8 cellular contexts compared by ENCODE assay signal in the genomic region with DNA sequence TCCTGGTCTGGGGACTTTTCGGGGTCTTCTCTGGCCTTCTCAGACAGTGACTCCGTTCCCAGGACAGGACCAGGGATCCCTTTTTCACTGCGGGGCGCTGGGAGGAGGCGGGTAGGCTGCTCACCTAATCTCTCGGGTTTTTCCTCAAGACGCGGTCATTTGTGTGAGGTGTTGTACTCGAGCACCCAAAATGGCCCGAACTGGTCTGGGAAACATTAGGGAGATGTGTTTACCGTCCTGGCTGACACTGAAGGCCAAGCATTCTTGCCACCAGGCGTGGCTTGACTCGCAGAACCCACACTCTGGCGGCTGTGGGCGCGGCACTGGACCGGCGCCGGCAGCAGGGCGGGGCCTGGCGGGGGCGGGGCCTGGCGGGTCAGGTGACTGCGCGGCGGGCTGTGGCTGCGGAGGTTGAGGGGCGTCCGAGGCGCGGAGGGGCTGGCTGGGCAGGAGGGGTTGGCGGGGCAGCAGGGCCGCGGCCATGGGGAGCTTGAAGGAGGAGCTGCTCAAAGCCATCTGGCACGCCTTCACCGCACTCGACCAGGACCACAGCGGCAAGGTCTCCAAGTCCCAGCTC. TPM values are rescaled to one million over a fixed set of nuclear protein-coding genes. Genes with fewer than 3 reads are reported as not detected.
A peak's percentile ranks its signal among the peaks of the same experiment; 100 is the strongest.
DNase-seq lines count a peak whose midpoint lies in the region; ATAC-seq and TF ChIP-seq lines count a peak whose summit lies in the region.

A gene (plus strand): TSS at position 379 of the 577 bp plus-strand sequence. CDS start 103 bp downstream, at position 482.

- ATAC-seq in psoas muscle = peak; percentile 95 to 97 (median 96)

- peaks cover 61% of the 10 kb centered on the region for H3K79me2 ChIP-seq in GM23248 (ENCODE audit: insufficient read depth)
- H3K79me2 ChIP-seq in Karpas-422 (ENCODE audit: low read length) = peaks cover 48% of the 10 kb centered on the region

- H3K9me2 ChIP-seq in GM23248 (ENCODE audit: insufficient read depth) = no peaks in the 10 kb centered on the region
- H3K9me2 ChIP-seq in Karpas-422 (replicated peaks; ENCODE audit: insufficient read depth, low read length) = no peaks in the 10 kb centered on the region

- H4K20me1 ChIP-seq in GM23248 (ENCODE audit: insufficient read depth) (no peaks in the 10 kb centered on the region), Karpas-422 (ENCODE audit: insufficient read depth, low read depth, low read length) (no peaks in the 10 kb centered on the region)

- H3K9ac ChIP-seq in GM23248 (peak within 1 kb of the TSS; percentile 88), Karpas-422 (ENCODE audit: low read length) (peak within 1 kb of the TSS; percentile 90)

- H2AFZ ChIP-seq in GM23248 (peak within 1 kb of the TSS; percentile 90), Karpas-422 (ENCODE audit: low read length) (peak within 1 kb of the TSS; percentile 59)

- no peaks in the 10 kb centered on the region for H3K27me3 ChIP-seq in GM23248 (replicated peaks; ENCODE audit: insufficient read depth)
- no peaks in the 10 kb centered on the region for H3K27me3 ChIP-seq in Karpas-422 (ENCODE audit: low read length)
- no peaks in the 10 kb centered on the region for H3K27me3 ChIP-seq in left ventricle myocardium inferior (ENCODE audit: low read depth)
- H3K27me3 ChIP-seq in psoas muscle (ENCODE audit: insufficient read depth in 3 of 3, low read length in 2 of 3) = peaks cover 0 to 18% (median 6%) of the 10 kb centered on the region in 3 donors

- H3K4me3 ChIP-seq in GM23248 (peak within 1 kb of the TSS; percentile 84), Karpas-422 (ENCODE audit: low read length) (peak within 1 kb of the TSS; percentile 92), left ventricle myocardium inferior (peak within 1 kb of the TSS; percentile 96), psoas muscle (peak within 1 kb of the TSS; percentile 83)

- in situ Hi-C loops in G401 (cut with HindIII; ENCODE audit: low sequenced_read_pairs) = no loop called here
- in situ Hi-C loops in GM23248 (cut with MboI) = no loop called here

- H3K4me1 ChIP-seq in GM23248 (ENCODE audit: insufficient read depth) (peaks cover 8% of the 10 kb centered on the region), Karpas-422 (ENCODE audit: low read length) (peaks cover 54% of the 10 kb centered on the region), left ventricle myocardium inferior (peaks cover 37% of the 10 kb centered on the region), psoas muscle (no peaks in the 10 kb centered on the region)

- WGBS in GM23248 (ENCODE audit: low coverage in 1 of 2, low lambda C conversion rate in 2 of 2, missing lambda C conversion rate in 2 of 2), 2 experiments = 1% methylated on average over 27 to 34 of the region's 38 CpGs
- WGBS in psoas muscle, 3 donors = 1% methylated on average over 25 to 38 of the region's 38 CpGs

- H3K36me3 ChIP-seq in GM23248 (ENCODE audit: low read depth) (0 out of 2 replicates have a peak, but pooled peaks cover 3% of the 10 kb centered on the region), Karpas-422 (ENCODE audit: insufficient read depth, low read length) (peaks cover 33% of the 10 kb centered on the region), left ventricle myocardium inferior (peaks cover 11% of the 10 kb centered on the region), psoas muscle (ENCODE audit: insufficient read depth in 1 of 2, low read depth in 1 of 2) (no peaks in the 10 kb centered on the region)

- peak; percentile 74 for TF ChIP-seq CTCF in left ventricle myocardium inferior (IDR thresholded peaks at IDR 0.05; ENCODE audit: borderline replicate concordance)
- TF ChIP-seq CTCF in psoas muscle (IDR thresholded peaks at IDR 0.05) = peak; percentile 40

- peaks cover 5% of the 10 kb centered on the region; the same call in 1 of the 2 replicates for H3F3A ChIP-seq in GM23248 (ENCODE audit: insufficient read depth)

- H3K27ac ChIP-seq in GM23248 (peak within 1 kb of the TSS; percentile 84), Karpas-422 (ENCODE audit: low read length) (peak within 1 kb of the TSS; percentile 91), left ventricle myocardium inferior (replicated peaks) (peak within 1 kb of the TSS; percentile 97), psoas muscle (peak within 1 kb of the TSS; percentile 81)

- H3K4me2 ChIP-seq in GM23248 (ENCODE audit: unreplicated experiment) (peak within 1 kb of the TSS; percentile 77), Karpas-422 (ENCODE audit: low read depth, low read length, poor library complexity, severe bottlenecking) (peak within 1 kb of the TSS; percentile 79)

- H3K9me3 ChIP-seq in GM23248 (ENCODE audit: low read depth) = no peaks in the 10 kb centered on the region
- H3K9me3 ChIP-seq in Karpas-422 (ENCODE audit: low read length) = no peaks in the 10 kb centered on the region
- H3K9me3 ChIP-seq in left ventricle myocardium inferior (replicated peaks) = peaks cover 18% of the 10 kb centered on the region
- H3K9me3 ChIP-seq in psoas muscle = peaks cover 11% of the 10 kb centered on the region

- intact Hi-C loops in left ventricle myocardium inferior (cut with micrococcal nuclease) = loop anchor here (10.0 kb wide), 1 partner anchor 51 kb away; no protein-coding TSS in a partner anchor
- intact Hi-C loops in psoas muscle (cut with DNase I) = loop anchor here in 1 of 2 donors (5.0 kb wide), 1 partner anchor 51 kb away; no protein-coding TSS in a partner anchor

- DNase-seq in G401 (ENCODE audit: low spot score) = peak; percentile 58
- DNase-seq in GM23248 = peak; percentile 97
- peak; percentile 94 for DNase-seq in Karpas-422
- peak; percentile 87 for DNase-seq in SW480 (ENCODE audit: low spot score)
- DNase-seq in amniotic epithelial cell (ENCODE audit: low read depth) = peak; percentile 77
- DNase-seq in left ventricle myocardium inferior = peak; percentile 91
- DNase-seq in psoas muscle = peak; percentile 90 to 93
- DNase-seq in ureter (ENCODE audit: low spot score) = peak; percentile 93

RNA-seq across cellular contexts. Expression of the gene that starts here (rescaled TPM):
- 28.9 and 45.9 TPM in 2 replicates for total RNA-seq in G401 (2014; rRNA removed; shearing (Covaris generic))
- 41.6 and 46.4 TPM in 2 replicates for total RNA-seq in GM23248 (2014; rRNA removed; shearing (Covaris generic))
- polyA plus RNA-seq in GM23248 (2016; fragmentation: Nextera tagmentation; extraction: Ambion mirVana) = 70.8 and 73.3 TPM in 2 replicates
- 77.0 and 82.4 TPM in 2 replicates for total RNA-seq in Karpas-422 (2014; rRNA removed; shearing (Covaris generic); ENCODE audit: low replicate concordance)
- 20.6 TPM for total RNA-seq in left ventricle myocardium inferior
- 10 to 100 TPM in 2 of 4 donors, 1 to 10 TPM in 2; 8.2 to 13.3 (median 11.0) TPM for total RNA-seq in psoas muscle
- 1 to 10 TPM; 4.3 to 5.2 (median 4.5) TPM for polyA plus RNA-seq in psoas muscle
- 49.0 TPM for total RNA-seq in ureter

Comparison
In these comparisons a context has a peak if more than half of its experiments do, and no peak if none do; other contexts are left out.
1. Peak in every context shown above with its lines: DNase-seq, ATAC-seq, H3K4me3 ChIP-seq and H3K27ac ChIP-seq.
2. RNA of the gene that starts here (polyA plus RNA-seq): 70.8 to 73.3 TPM in GM23248; 4.3 to 5.2 TPM in psoas muscle; every median in the first group is over 10 times any median in the second.